In the genomic region with DNA sequence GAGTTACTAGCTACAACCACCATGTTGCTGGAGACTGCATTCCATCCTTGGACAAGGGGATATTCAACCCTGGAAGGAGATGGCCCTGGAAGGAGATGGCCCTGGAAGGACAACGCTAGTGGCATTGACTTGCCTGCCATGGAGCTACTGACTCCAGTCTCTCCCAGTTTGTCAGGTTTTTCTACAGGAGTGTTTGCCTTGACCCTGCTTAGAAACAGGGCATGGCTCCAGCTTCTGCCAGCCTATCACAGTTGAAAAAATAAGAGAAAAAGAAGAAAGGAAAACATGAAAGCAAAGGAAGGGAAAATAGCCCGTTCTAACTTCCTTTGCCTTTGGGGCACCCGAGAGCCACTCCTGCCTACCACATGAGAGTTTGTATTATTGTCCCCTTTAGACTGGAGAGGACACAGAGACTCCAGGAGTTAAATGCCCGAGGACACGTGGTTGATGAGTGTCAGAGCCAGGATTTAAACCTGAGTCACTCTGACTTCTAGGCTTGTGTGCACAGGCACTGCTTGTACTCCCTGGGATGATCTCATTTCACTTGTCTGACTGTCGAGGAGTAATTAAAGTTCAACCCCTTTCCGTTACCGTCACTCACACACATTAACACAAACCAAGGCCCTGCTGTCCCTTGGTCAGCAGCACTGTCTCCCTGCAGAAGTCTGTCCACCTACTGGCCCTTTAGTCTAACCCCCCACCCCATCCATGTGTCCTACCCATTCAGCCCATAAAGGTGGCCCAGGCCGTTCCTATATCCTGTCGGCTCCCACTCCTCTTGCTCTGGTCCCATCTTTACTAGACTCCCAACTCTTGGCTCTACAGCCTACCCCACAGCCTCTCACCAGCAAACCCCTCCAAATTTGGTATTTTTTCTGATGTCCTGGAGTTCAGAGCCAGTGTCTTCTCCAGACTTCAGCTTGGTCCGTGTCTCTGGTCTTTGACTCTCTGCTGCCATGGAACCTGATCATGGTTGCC, we compare ENCODE assay signal across 9 cellular contexts. TPM values are rescaled to one million over a fixed set of nuclear protein-coding genes. Genes with fewer than 3 reads are reported as not detected.
A peak's percentile ranks its signal among the peaks of the same experiment; 100 is the strongest.
DNase-seq lines count a peak whose midpoint lies in the region; ATAC-seq lines count a peak whose summit lies in the region.
"Had no signal": no experiment of that assay in that cellular context is flagged by ENCODE, and none has a peak within 500 bp of the region (broad histone marks: within the 10 kb centered on the region; RNA-seq: fewer than 3 reads in every experiment).

No MANE protein-coding gene starts in this region.

- peak overlapping the region; percentile 78 for H3K27ac Mint-ChIP-seq in activated T-helper 17 cell treated with anti-CD3 and anti-CD28 coated beads, Interleukin-2, amount 50 U/mL, for 72 hours
- no peak overlapping the region for H3K27ac Mint-ChIP-seq in effector memory CD8-positive, alpha-beta T cell

- peak overlapping the region; percentile 10 for H3K4me3 Mint-ChIP-seq in activated T-helper 17 cell treated with anti-CD3 and anti-CD28 coated beads, Interleukin-2, amount 50 U/mL, for 72 hours
- no peak overlapping the region for H3K4me3 Mint-ChIP-seq in effector memory CD8-positive, alpha-beta T cell

- peak; percentile 71 for ATAC-seq in activated T-helper 17 cell treated with anti-CD3 and anti-CD28 coated beads, Interleukin-2, amount 50 U/mL, for 72 hours (replicated peaks)
- ATAC-seq in stimulated activated naive CD8-positive, alpha-beta T cell treated with anti-CD3 and anti-CD28 coated beads, Interleukin-15, Interleukin-2, amounts not matched to agents 100 U/mL and 50 U/mL, for 24 hours: peak; percentile 38
- ATAC-seq in effector memory CD8-positive, alpha-beta T cell (replicated peaks): no peak
- ATAC-seq in sciatic nerve: no peak

- DNase-seq in HK-2 (ENCODE audit: unreplicated experiment) (peak; percentile 49), glomerular visceral epithelial cell (ENCODE audit: extremely low spot score) (peak; percentile 77), pons (ENCODE audit: low spot score) (no peak), sciatic nerve (ENCODE audit: low spot score) (no peak)
- no peak for DNase-seq in stimulated activated naive CD8-positive, alpha-beta T cell treated with anti-CD3 and anti-CD28 coated beads, Interleukin-15, Interleukin-2, amounts not matched to agents 100 U/mL and 50 U/mL, for 24 hours
- no peak for DNase-seq in effector memory CD8-positive, alpha-beta T cell
- DNase-seq: caudate nucleus, NCI-H1092 had no signal

- intact Hi-C loops in sciatic nerve (cut with DNase I): no loop called here

- H3K4me1 Mint-ChIP-seq in activated T-helper 17 cell treated with anti-CD3 and anti-CD28 coated beads, Interleukin-2, amount 50 U/mL, for 72 hours: peaks cover 28% of the 10 kb centered on the region
- H3K4me1 Mint-ChIP-seq in effector memory CD8-positive, alpha-beta T cell (ENCODE audit: low read depth in 2 of 2): no peaks in the 10 kb centered on the region

- no peaks in the 10 kb centered on the region for H3K27me3 Mint-ChIP-seq in activated T-helper 17 cell treated with anti-CD3 and anti-CD28 coated beads, Interleukin-2, amount 50 U/mL, for 72 hours
- peaks cover 26 to 58% of the 10 kb centered on the region in 2 donors for H3K27me3 Mint-ChIP-seq in effector memory CD8-positive, alpha-beta T cell

- no peaks in the 10 kb centered on the region for H3K36me3 Mint-ChIP-seq in activated T-helper 17 cell treated with anti-CD3 and anti-CD28 coated beads, Interleukin-2, amount 50 U/mL, for 72 hours (ENCODE audit: low read depth)
- peaks cover 3% of the 10 kb centered on the region for H3K36me3 Mint-ChIP-seq in effector memory CD8-positive, alpha-beta T cell (ENCODE audit: insufficient read depth)

- no peaks in the 10 kb centered on the region for H3K9me3 Mint-ChIP-seq in activated T-helper 17 cell treated with anti-CD3 and anti-CD28 coated beads, Interleukin-2, amount 50 U/mL, for 72 hours
- no peaks in the 10 kb centered on the region for H3K9me3 Mint-ChIP-seq in effector memory CD8-positive, alpha-beta T cell

RNA-seq across cellular contexts. Expression of gene C2CD4A, which starts 46.1 kb away (rescaled TPM):
- total RNA-seq in activated T-helper 17 cell treated with anti-CD3 and anti-CD28 coated beads, Interleukin-2, amount 50 U/mL, for 72 hours: 1 to 10 TPM; 1.3 to 5.8 TPM
- not detected for total RNA-seq in sciatic nerve

RNA-seq across cellular contexts. Expression of gene C2CD4B, which starts 52.2 kb away (rescaled TPM):
- 1 to 10 TPM in 1 of 2 donors, under 1 TPM in 1; 0.76 to 1.5 TPM for total RNA-seq in activated T-helper 17 cell treated with anti-CD3 and anti-CD28 coated beads, Interleukin-2, amount 50 U/mL, for 72 hours
- 5.9 TPM for total RNA-seq in sciatic nerve

RNA-seq across cellular contexts. Expression of gene VPS13C, which starts 52.7 kb away (rescaled TPM):
- 10 to 100 TPM; 67.0 to 85.2 TPM for total RNA-seq in activated T-helper 17 cell treated with anti-CD3 and anti-CD28 coated beads, Interleukin-2, amount 50 U/mL, for 72 hours
- total RNA-seq in sciatic nerve: 124 TPM

Comparison
In these comparisons a context has a peak if more than half of its experiments do, and no peak if none do; other contexts are left out.
1. DNase-seq: peak in HK-2 (single experiment) and glomerular visceral epithelial cell (single experiment); none in stimulated activated naive CD8-positive, alpha-beta T cell treated with anti-CD3 and anti-CD28 coated beads, Interleukin-15, Interleukin-2, amounts not matched to agents 100 U/mL and 50 U/mL, for 24 hours (single experiment), pons (single experiment), effector memory CD8-positive, alpha-beta T cell (0 of 3) and sciatic nerve (single experiment).
2. ATAC-seq: peak in activated T-helper 17 cell treated with anti-CD3 and anti-CD28 coated beads, Interleukin-2, amount 50 U/mL, for 72 hours (single experiment) and stimulated activated naive CD8-positive, alpha-beta T cell treated with anti-CD3 and anti-CD28 coated beads, Interleukin-15, Interleukin-2, amounts not matched to agents 100 U/mL and 50 U/mL, for 24 hours (single experiment); none in effector memory CD8-positive, alpha-beta T cell (single experiment) and sciatic nerve (single experiment).